ENCODE assay signal across 8 cellular contexts in the genomic region with DNA sequence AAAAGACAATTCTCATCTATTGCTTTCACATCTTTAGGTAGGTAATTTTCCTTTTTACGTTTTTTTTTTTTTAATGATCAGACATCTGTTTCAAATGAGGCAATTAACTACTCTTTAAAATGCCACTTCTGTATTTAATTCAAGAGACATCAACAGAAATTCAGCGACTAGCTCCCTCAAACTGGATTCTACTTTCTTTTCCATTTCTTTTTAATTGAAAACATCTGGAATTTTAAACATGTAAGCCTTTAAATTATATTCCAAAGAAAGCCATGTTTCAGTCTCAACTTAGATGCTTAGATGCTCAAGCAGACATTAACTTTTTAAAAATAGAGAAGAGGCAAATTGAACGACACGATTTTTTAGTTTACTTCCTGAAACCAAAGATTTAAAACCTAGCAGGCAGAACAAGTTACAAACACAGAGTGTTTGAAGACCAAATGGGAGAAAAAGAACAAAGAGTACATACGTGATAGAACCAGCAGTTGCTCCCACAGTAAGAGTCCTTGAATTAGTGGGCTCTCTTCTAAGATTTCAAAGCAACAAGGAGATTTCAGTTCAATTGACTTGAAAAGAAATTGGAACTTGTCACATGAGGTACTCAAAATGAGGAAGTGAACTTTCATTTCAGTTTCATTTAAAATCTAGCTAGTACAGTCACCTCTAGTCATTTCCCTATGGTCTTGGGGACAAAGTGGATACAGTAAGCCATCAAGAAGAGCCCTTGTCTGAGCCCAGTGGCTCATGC. TPM values are rescaled to one million over a fixed set of nuclear protein-coding genes. Genes with fewer than 3 reads are reported as not detected.
DNase-seq lines count a peak whose midpoint lies in the region; TF ChIP-seq lines count a peak whose summit lies in the region.

A gene (minus strand): TSS at position 550 of the 748 bp plus-strand sequence. CDS start 1,015 bp downstream, outside the sequence.

- intact Hi-C loops in adrenal gland (cut with DNase I) = no loop called here

- DNase-seq in GM13976 (ENCODE audit: low spot score) (peak; percentile 70), GM23248 (peak; percentile 40), MG63 (no peak), adrenal gland (no peak), kidney epithelial cell (ENCODE audit: low read depth) (no peak), substantia nigra (lab: John Stamatoyannopoulos, UW) (no peak), NCI-H1105 (lab: John Stamatoyannopoulos, UW) (no peak), kidney glomerular epithelial cell (lab: John Stamatoyannopoulos, UW) (no peak)

- H3K4me3 ChIP-seq in GM23248 = peak within 1 kb of the TSS; percentile 52
- peak within 1 kb of the TSS; percentile 22 for H3K4me3 ChIP-seq in MG63
- H3K4me3 ChIP-seq in adrenal gland = peak within 1 kb of the TSS in 2 of 4 donors; percentile 27 to 50
- no peak within 1 kb of the TSS for H3K4me3 ChIP-seq in kidney epithelial cell (ENCODE audit: low read depth, low read length)

- H3K9me3 ChIP-seq in GM23248 (ENCODE audit: low read depth) (no peaks in the 10 kb centered on the region), MG63 (no peaks in the 10 kb centered on the region), adrenal gland (replicated peaks in 1 of 3) (no peaks in the 10 kb centered on the region)

- no peaks in the 10 kb centered on the region for H3K9me2 ChIP-seq in GM23248 (ENCODE audit: insufficient read depth)

- peak within 1 kb of the TSS; percentile 73 for H3K4me2 ChIP-seq in GM23248 (ENCODE audit: unreplicated experiment)

- no peak for TF ChIP-seq POLR2A in adrenal gland (IDR thresholded peaks at IDR 0.05)

- peak within 1 kb of the TSS; percentile 38 for H3K9ac ChIP-seq in GM23248

- H3F3A ChIP-seq in GM23248 (ENCODE audit: insufficient read depth) = peaks cover 9% of the 10 kb centered on the region; the same call in 1 of the 2 replicates

- H3K36me3 ChIP-seq in GM23248 (ENCODE audit: low read depth) (no peaks in the 10 kb centered on the region), MG63 (no peaks in the 10 kb centered on the region), adrenal gland (replicated peaks in 1 of 2) (no peaks in the 10 kb centered on the region), kidney epithelial cell (ENCODE audit: control insufficient read depth, insufficient read depth, low read length) (no peaks in the 10 kb centered on the region)

- no peaks in the 10 kb centered on the region for H3K79me2 ChIP-seq in GM23248 (ENCODE audit: insufficient read depth)

- in situ Hi-C loops in GM13976 (cut with MboI; ENCODE audit: low sequenced_read_pairs, unreplicated experiment) (no loop called here), GM23248 (cut with MboI) (no loop called here)

- 4 to 7% methylated on average over 5 of the region's 5 CpGs for WGBS in GM23248 (ENCODE audit: low coverage in 1 of 2, low lambda C conversion rate in 2 of 2, missing lambda C conversion rate in 2 of 2), 2 experiments
- 8 to 18% (median 11%) methylated on average over 5 of the region's 5 CpGs for WGBS in adrenal gland, 4 donors

- H3K27me3 ChIP-seq in GM23248 (replicated peaks; ENCODE audit: insufficient read depth) (no peaks in the 10 kb centered on the region), MG63 (no peaks in the 10 kb centered on the region), adrenal gland (no peaks in the 10 kb centered on the region), kidney epithelial cell (ENCODE audit: control insufficient read depth, insufficient read depth, low read length) (no peaks in the 10 kb centered on the region)

- H4K20me1 ChIP-seq in GM23248 (ENCODE audit: insufficient read depth) = no peaks in the 10 kb centered on the region

- TF ChIP-seq CTCF in GM13976 (IDR thresholded peaks at IDR 0.05; ENCODE audit: borderline replicate concordance, control extremely low read depth, extremely low read depth, insufficient read depth, missing control alignments) (no peak), adrenal gland (IDR thresholded peaks at IDR 0.05) (no peak), kidney epithelial cell (IDR thresholded peaks at IDR 0.05; ENCODE audit: insufficient read depth, low read length, poor library complexity, severe bottlenecking) (no peak)

- peak within 1 kb of the TSS; percentile 87 for H2AFZ ChIP-seq in GM23248

- H3K27ac ChIP-seq in GM23248 = no peak within 1 kb of the TSS; the same call in 1 of the 2 replicates
- peak within 1 kb of the TSS in 4 of 5 donors; percentile 2 to 56 (median 25) for H3K27ac ChIP-seq in adrenal gland
- H3K27ac ChIP-seq in substantia nigra (ENCODE audit: low read depth, low read length, poor library complexity, severe bottlenecking) = peak within 1 kb of the TSS; percentile 24

- H3K4me1 ChIP-seq in GM23248 (ENCODE audit: insufficient read depth) (peaks cover 15% of the 10 kb centered on the region), adrenal gland (replicated peaks in 1 of 2) (peaks cover 0 to 6% of the 10 kb centered on the region in 2 donors)

RNA-seq across cellular contexts. Expression of the gene that starts here (rescaled TPM):
- total RNA-seq in GM23248 (2014; rRNA removed; shearing (Covaris generic)) = 0.38 and 2.5 TPM in 2 replicates
- polyA plus RNA-seq in GM23248 (2016; fragmentation: Nextera tagmentation; extraction: Ambion mirVana) (0.23 and 1.0 TPM in 2 replicates), adrenal gland (10 to 100 TPM; 12.1 to 36.0 (median 33.4) TPM)
- 0.49 TPM in 1 of 2 replicates, not detected in the other for total RNA-seq in MG63 (2014; rRNA removed; shearing (Covaris generic); ENCODE audit: low replicate concordance)
- total RNA-seq in adrenal gland (100 to 1,000 TPM in 6 of 8 donors, 10 to 100 TPM in 2; 81.7 to 175 (median 113) TPM), kidney epithelial cell (9.0 and 12.2 TPM in 2 replicates)

Comparison
In these comparisons a context has a peak if more than half of its experiments do, and no peak if none do; other contexts are left out.
1. DNase-seq: peak in GM13976 (single experiment) and GM23248 (single experiment); none in MG63 (single experiment), adrenal gland (0 of 7), kidney epithelial cell (single experiment), substantia nigra (0 of 49), NCI-H1105 (single experiment) and kidney glomerular epithelial cell (single experiment).